ENCODE assay signal across 11 cellular contexts in genomic region chr4:54784188-54784671, GRCh38.
DNase-seq lines count a peak whose midpoint lies in the region; ATAC-seq and TF ChIP-seq lines count a peak whose summit lies in the region.
"Had no signal": no experiment of that assay in that cellular context is flagged by ENCODE, and none has a peak within 500 bp of the region (broad histone marks: within the 10 kb centered on the region; RNA-seq: fewer than 3 reads in every experiment).

No MANE protein-coding gene starts in this region.

- no peaks in the 10 kb centered on the region for H3K36me3 Mint-ChIP-seq in neural crest cell (ENCODE audit: low read depth)
- H3K36me3 Mint-ChIP-seq: activated naive CD4-positive, alpha-beta T cell treated with anti-CD3 and anti-CD28 coated beads, Interleukin-2, amount 50 U/mL, for 24 hours; naive thymus-derived CD4-positive, alpha-beta T cell had no signal

- H3K4me1 Mint-ChIP-seq in neural crest cell = peaks cover 17% of the 10 kb centered on the region

- H3K9me3 Mint-ChIP-seq in neural crest cell = no peaks in the 10 kb centered on the region
- H3K9me3 Mint-ChIP-seq: activated naive CD4-positive, alpha-beta T cell treated with anti-CD3 and anti-CD28 coated beads, Interleukin-2, amount 50 U/mL, for 24 hours; CD4-positive, alpha-beta T cell had no signal

- no peak for TF ChIP-seq POLR2A in erythroblast (IDR thresholded peaks at IDR 0.05; ENCODE audit: low read length)

- ATAC-seq in HG03565 (IDR thresholded peaks at IDR 0.05; ENCODE audit: unreplicated experiment) (no peak), GM18520 (IDR thresholded peaks at IDR 0.05; ENCODE audit: unreplicated experiment) (no peak)
- ATAC-seq: naive thymus-derived CD4-positive, alpha-beta T cell had no signal

- peak overlapping the region; percentile 58 for H3K27ac Mint-ChIP-seq in neural crest cell (ENCODE audit: unreplicated experiment)
- H3K27ac Mint-ChIP-seq: activated naive CD4-positive, alpha-beta T cell treated with anti-CD3 and anti-CD28 coated beads, Interleukin-2, amount 50 U/mL, for 24 hours; CD4-positive, alpha-beta T cell; naive thymus-derived CD4-positive, alpha-beta T cell had no signal

- no peaks in the 10 kb centered on the region for H3K27me3 Mint-ChIP-seq in neural crest cell (ENCODE audit: low read depth)
- H3K27me3 Mint-ChIP-seq: activated naive CD4-positive, alpha-beta T cell treated with anti-CD3 and anti-CD28 coated beads, Interleukin-2, amount 50 U/mL, for 24 hours; CD4-positive, alpha-beta T cell; naive thymus-derived CD4-positive, alpha-beta T cell had no signal

- DNase-seq in AG08395 (ENCODE audit: low spot score) (peak; percentile 86), NCI-H526 treated with DMSO at 0.1 percent for 48 hours (lab: John Stamatoyannopoulos, UW) (peak; percentile 63), fibroblast of mammary gland (ENCODE audit: low read depth) (peak; percentile 89), neural crest cell (ENCODE audit: low read depth, low spot score) (no peak), HPDE6-E6E7 (ENCODE audit: extremely low spot score) (no peak), erythroblast (lab: John Stamatoyannopoulos, UW) (no peak)
- DNase-seq: CD4-positive, alpha-beta T cell; naive thymus-derived CD4-positive, alpha-beta T cell had no signal

- H3K4me3 ChIP-seq in fibroblast of mammary gland (ENCODE audit: control insufficient read depth, low read depth, low read length) = no peak overlapping the region

- no peak overlapping the region for H3K4me3 Mint-ChIP-seq in neural crest cell
- H3K4me3 Mint-ChIP-seq: activated naive CD4-positive, alpha-beta T cell treated with anti-CD3 and anti-CD28 coated beads, Interleukin-2, amount 50 U/mL, for 24 hours; CD4-positive, alpha-beta T cell; naive thymus-derived CD4-positive, alpha-beta T cell had no signal

- TF ChIP-seq CTCF in fibroblast of mammary gland (conservative IDR thresholded peaks at IDR 0.05; ENCODE audit: control insufficient read depth, insufficient read depth, low read depth, low read length) (no peak), neural crest cell (conservative IDR thresholded peaks at IDR 0.05) (no peak)

Comparison
In these comparisons a context has a peak if more than half of its experiments do, and no peak if none do; other contexts are left out.
1. DNase-seq: peak in AG08395 (single experiment), NCI-H526 treated with DMSO at 0.1 percent for 48 hours (single experiment) and fibroblast of mammary gland (single experiment); none in neural crest cell (single experiment), HPDE6-E6E7 (single experiment) and erythroblast (0 of 2).